In the genomic region with DNA sequence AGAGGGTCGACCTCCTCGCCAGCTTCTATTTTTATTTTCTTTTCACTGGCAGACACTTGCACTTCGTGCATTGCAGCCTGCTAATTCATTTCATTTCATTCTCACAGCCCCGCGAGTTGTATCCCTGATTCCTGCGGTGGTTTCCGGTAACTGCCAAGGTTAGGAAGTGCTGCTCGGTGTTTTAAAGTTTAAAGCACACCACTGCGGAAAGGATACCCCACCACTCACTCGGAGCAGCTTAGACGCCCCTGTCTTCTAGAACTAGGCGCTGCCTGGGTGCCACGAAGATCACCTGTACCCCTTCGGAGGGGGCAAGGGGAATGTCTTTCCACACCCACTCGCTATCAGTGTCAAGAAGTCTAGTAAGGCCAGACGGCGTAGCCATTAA, we compare ENCODE assay signal across 8 cellular contexts. TPM values are rescaled to one million over a fixed set of nuclear protein-coding genes. Genes with fewer than 3 reads are reported as not detected.
A peak's percentile ranks its signal among the peaks of the same experiment; 100 is the strongest.
DNase-seq lines count a peak whose midpoint lies in the region; ATAC-seq and TF ChIP-seq lines count a peak whose summit lies in the region.

No MANE protein-coding gene starts in this region.

- no peaks in the 10 kb centered on the region for H3K9me3 ChIP-seq in MM.1S (replicated peaks; ENCODE audit: insufficient read depth, low read length)

- peaks cover 0 to 5% (median 0%) of the 10 kb centered on the region in 3 donors for H3K27me3 Mint-ChIP-seq in CD14-positive monocyte (ENCODE audit: low read depth in 3 of 3)
- no peaks in the 10 kb centered on the region for H3K27me3 Mint-ChIP-seq in activated T-helper 17 cell treated with anti-CD3 and anti-CD28 coated beads, Interleukin-2, amount 50 U/mL, for 72 hours
- H3K27me3 Mint-ChIP-seq in glutamatergic neuron (ENCODE audit: unreplicated experiment) = no peaks in the 10 kb centered on the region

- H3K4me3 ChIP-seq in MM.1S (ENCODE audit: low read length) = peak overlapping the region; percentile 81

- no peak overlapping the region; the same call in 1 of the 2 replicates for H3K27ac ChIP-seq in MM.1S (ENCODE audit: low read length)

- intact Hi-C loops in CD14-positive monocyte (cut with micrococcal nuclease) = loop anchor here (1.0 to 5.0 kb wide), 5 partner anchors 13 to 343 kb away; partner anchors contain the start of genes BRD7 (in 1 of the 2), HEATR3 (in 1 of the 2) and TENT4B (in 1 of the 2)

- H3K9ac ChIP-seq in MM.1S (ENCODE audit: low read length) = peak overlapping the region; percentile 80

- H3K4me1 Mint-ChIP-seq in CD14-positive monocyte (peaks cover 35% of the 10 kb centered on the region), glutamatergic neuron (ENCODE audit: low read depth, unreplicated experiment) (peaks cover 9% of the 10 kb centered on the region)
- H3K4me1 Mint-ChIP-seq in activated T-helper 17 cell treated with anti-CD3 and anti-CD28 coated beads, Interleukin-2, amount 50 U/mL, for 72 hours = peaks cover 4% of the 10 kb centered on the region

- no peak for DNase-seq in CD14-positive monocyte (ENCODE audit: low spot score)
- DNase-seq in MM.1S = peak; percentile 28
- DNase-seq in glutamatergic neuron = no peak
- DNase-seq in renal cortical epithelial cell (ENCODE audit: low read depth) = peak; percentile 18
- no peak for DNase-seq in A172 (ENCODE audit: low spot score)
- no peak for DNase-seq in activated CD8-positive, alpha-beta memory T cell treated with anti-CD3 and anti-CD28 coated beads for 24 hours

- no peaks in the 10 kb centered on the region for H3K27me3 ChIP-seq in MM.1S (replicated peaks; ENCODE audit: insufficient read depth, low read length)

- H3K4me2 ChIP-seq in MM.1S (ENCODE audit: low read depth, low read length) = peak overlapping the region; percentile 72

- H4K20me1 ChIP-seq in MM.1S (ENCODE audit: insufficient read depth, low read length) = no peaks in the 10 kb centered on the region

- ATAC-seq in GM21381 (IDR thresholded peaks at IDR 0.05; ENCODE audit: unreplicated experiment) = peak; percentile 10
- ATAC-seq in activated T-helper 17 cell treated with anti-CD3 and anti-CD28 coated beads, Interleukin-2, amount 50 U/mL, for 72 hours (replicated peaks) = peak; percentile 11

- no peaks in the 10 kb centered on the region for H3F3A ChIP-seq in MM.1S (ENCODE audit: insufficient read depth, low read length)

- H3K4me3 Mint-ChIP-seq in CD14-positive monocyte (peak overlapping the region; percentile 94 to 98), glutamatergic neuron (ENCODE audit: unreplicated experiment) (peak overlapping the region; percentile 93)
- peak overlapping the region; percentile 95 for H3K4me3 Mint-ChIP-seq in activated T-helper 17 cell treated with anti-CD3 and anti-CD28 coated beads, Interleukin-2, amount 50 U/mL, for 72 hours

- H3K4me1 ChIP-seq in MM.1S (ENCODE audit: low read length) = 0 out of 2 replicates have a peak, but pooled peaks cover 4% of the 10 kb centered on the region

- H2AFZ ChIP-seq in MM.1S (ENCODE audit: low read length) = peak overlapping the region; percentile 97

- H3K27ac Mint-ChIP-seq in CD14-positive monocyte = peak overlapping the region; percentile 81 to 94 (median 91)
- H3K27ac Mint-ChIP-seq in activated T-helper 17 cell treated with anti-CD3 and anti-CD28 coated beads, Interleukin-2, amount 50 U/mL, for 72 hours = peak overlapping the region; percentile 91
- no peak overlapping the region for H3K27ac Mint-ChIP-seq in glutamatergic neuron (ENCODE audit: unreplicated experiment)

- H3K36me3 Mint-ChIP-seq in CD14-positive monocyte = peaks cover 17 to 18% of the 10 kb centered on the region in 2 donors
- H3K36me3 Mint-ChIP-seq in activated T-helper 17 cell treated with anti-CD3 and anti-CD28 coated beads, Interleukin-2, amount 50 U/mL, for 72 hours (ENCODE audit: low read depth) = peaks cover 23% of the 10 kb centered on the region
- no peaks in the 10 kb centered on the region for H3K36me3 Mint-ChIP-seq in glutamatergic neuron (ENCODE audit: unreplicated experiment)

- H3K9me2 ChIP-seq in MM.1S (replicated peaks; ENCODE audit: insufficient read depth, low read length) = no peaks in the 10 kb centered on the region

- no peaks in the 10 kb centered on the region; the same call in 1 of the 2 replicates for H3K36me3 ChIP-seq in MM.1S (replicated peaks; ENCODE audit: insufficient read depth, low read length)

- peaks cover 32% of the 10 kb centered on the region for H3K79me2 ChIP-seq in MM.1S (ENCODE audit: low read length)

- H3K9me3 Mint-ChIP-seq in CD14-positive monocyte (no peaks in the 10 kb centered on the region), glutamatergic neuron (ENCODE audit: unreplicated experiment) (peaks cover 2% of the 10 kb centered on the region)
- no peaks in the 10 kb centered on the region for H3K9me3 Mint-ChIP-seq in activated T-helper 17 cell treated with anti-CD3 and anti-CD28 coated beads, Interleukin-2, amount 50 U/mL, for 72 hours

- TF ChIP-seq CTCF in CD14-positive monocyte (IDR thresholded peaks at IDR 0.05) (no peak), MM.1S (IDR thresholded peaks at IDR 0.05; ENCODE audit: low read length) (no peak), glutamatergic neuron (IDR thresholded peaks at IDR 0.05; ENCODE audit: partially characterized antibody, unreplicated experiment) (no peak)

RNA-seq across cellular contexts. Expression of gene CNEP1R1, which starts 0.5 kb away (rescaled TPM):
- polyA plus RNA-seq in CD14-positive monocyte = 10 to 100 TPM; 13.7 to 19.3 TPM
- 10 to 100 TPM; 22.6 to 24.1 TPM for total RNA-seq in activated T-helper 17 cell treated with anti-CD3 and anti-CD28 coated beads, Interleukin-2, amount 50 U/mL, for 72 hours
- total RNA-seq in glutamatergic neuron (ENCODE audit: unreplicated experiment) (15.0 TPM), renal cortical epithelial cell (29.4 and 46.4 TPM in 2 replicates)
- total RNA-seq in A172 (2014; rRNA removed; shearing (Covaris generic)) = 32.7 and 33.6 TPM in 2 replicates

RNA-seq across cellular contexts. Expression of gene HEATR3, which starts 40.2 kb away (rescaled TPM):
- polyA plus RNA-seq in CD14-positive monocyte = 10 to 100 TPM; 10.4 to 10.7 TPM
- total RNA-seq in activated T-helper 17 cell treated with anti-CD3 and anti-CD28 coated beads, Interleukin-2, amount 50 U/mL, for 72 hours = 10 to 100 TPM; 23.3 to 46.7 TPM
- total RNA-seq in glutamatergic neuron (ENCODE audit: unreplicated experiment) (27.9 TPM), renal cortical epithelial cell (21.5 and 46.4 TPM in 2 replicates)
- 27.2 and 38.7 TPM in 2 replicates for total RNA-seq in A172 (2014; rRNA removed; shearing (Covaris generic))

Comparison
In these comparisons a context has a peak if more than half of its experiments do, and no peak if none do; other contexts are left out.
1. DNase-seq: peak in MM.1S (single experiment) and renal cortical epithelial cell (single experiment); none in CD14-positive monocyte (single experiment), glutamatergic neuron (single experiment), A172 (single experiment) and activated CD8-positive, alpha-beta memory T cell treated with anti-CD3 and anti-CD28 coated beads for 24 hours (single experiment).
2. Peak in every context shown above with its lines, with median percentiles within 50 percentile points of each other: H3K4me3 Mint-ChIP-seq.